In genomic region chr1:210400043-210400840, GRCh38 we compare ENCODE assay signal across 8 cellular contexts.
DNase-seq lines count a peak whose midpoint lies in the region; ATAC-seq and TF ChIP-seq lines count a peak whose summit lies in the region.

No MANE protein-coding gene starts in this region.

- POLR2A ChIA-PET in CD4-positive, alpha-beta memory T cell (lab: Charles Lee; ENCODE audit: partially characterized antibody), result interaction anchor here (1.8 kb wide), 1 partner anchor 26 kb away, joined by 5 read pairs; no protein-coding TSS in a partner anchor

- TF ChIP-seq CTCF in colonic mucosa (IDR thresholded peaks at IDR 0.05), result peak; percentile 66
- peak; percentile 75 for TF ChIP-seq CTCF in lower lobe of right lung (IDR thresholded peaks at IDR 0.05)

- peak overlapping the region in 6 of 8 donors; percentile 14 to 78 (median 70) for H3K4me3 Mint-ChIP-seq in CD4-positive, alpha-beta memory T cell
- peak overlapping the region in 1 of 2 donors; percentile 20 for H3K4me3 Mint-ChIP-seq in stimulated activated naive B cell treated with anti-CD40 and anti-IgM and Interleukin-4, amounts not matched to agents 10 μg/mL and 1 μg/mL and 100 μg/mL, for 72 hours

- peaks cover 0 to 2% (median 0%) of the 10 kb centered on the region in 8 donors for H3K9me3 Mint-ChIP-seq in CD4-positive, alpha-beta memory T cell
- H3K9me3 Mint-ChIP-seq in stimulated activated naive B cell treated with anti-CD40 and anti-IgM and Interleukin-4, amounts not matched to agents 10 μg/mL and 1 μg/mL and 100 μg/mL, for 72 hours, result peaks cover 0 to 2% of the 10 kb centered on the region in 2 donors

- H3K9me3 ChIP-seq in CD4-positive, alpha-beta memory T cell (ENCODE audit: control insufficient read depth in 1 of 2, low read length in 2 of 2), result no peaks in the 10 kb centered on the region
- no peaks in the 10 kb centered on the region for H3K9me3 ChIP-seq in colonic mucosa
- no peaks in the 10 kb centered on the region for H3K9me3 ChIP-seq in lower lobe of right lung

- peak overlapping the region; percentile 70 to 91 (median 85) for H3K27ac Mint-ChIP-seq in CD4-positive, alpha-beta memory T cell
- H3K27ac Mint-ChIP-seq in stimulated activated naive B cell treated with anti-CD40 and anti-IgM and Interleukin-4, amounts not matched to agents 10 μg/mL and 1 μg/mL and 100 μg/mL, for 72 hours, result peak overlapping the region; percentile 76

- ATAC-seq in GM19043 (IDR thresholded peaks at IDR 0.05; ENCODE audit: low read depth, unreplicated experiment) (peak; percentile 96), HG03139 (IDR thresholded peaks at IDR 0.05; ENCODE audit: unreplicated experiment) (peak; percentile 94), lower lobe of right lung (peak; percentile 89 to 92)
- peak; percentile 40 to 42 for ATAC-seq in activated CD4-positive, CD25-positive, alpha-beta regulatory T cell treated with anti-CD3 and anti-CD28 coated beads, Interleukin-2, amount 50 U/mL, for 24 hours
- peak; percentile 82 to 83 for ATAC-seq in stimulated activated naive B cell treated with anti-CD40 and anti-IgM and Interleukin-4, amounts not matched to agents 10 μg/mL and 1 μg/mL and 100 μg/mL, for 72 hours (replicated peaks)

- intact Hi-C loops in CD4-positive, alpha-beta memory T cell (cut with micrococcal nuclease), result loop anchor here (1.0 kb wide), 2 partner anchors 26 to 39 kb away; no protein-coding TSS in a partner anchor
- intact Hi-C loops in colonic mucosa (cut with DNase I), result loop anchor here (5.0 to 10.0 kb wide), 3 partner anchors 88 to 258 kb away; no protein-coding TSS in a partner anchor
- intact Hi-C loops in lower lobe of right lung (cut with DNase I), result no loop called here

- no peaks in the 10 kb centered on the region for H3K27me3 ChIP-seq in CD4-positive, alpha-beta memory T cell (ENCODE audit: insufficient read depth, low read length)
- no peaks in the 10 kb centered on the region for H3K27me3 ChIP-seq in colonic mucosa
- no peaks in the 10 kb centered on the region for H3K27me3 ChIP-seq in lower lobe of right lung (ENCODE audit: low read depth)

- DNase-seq in CD4-positive, alpha-beta memory T cell, result peak; percentile 45 to 57 (median 46)
- DNase-seq in NCI-H2227 (lab: John Stamatoyannopoulos, UW; ENCODE audit: unreplicated experiment), result peak; percentile 73
- peak; percentile 56 for DNase-seq in colonic mucosa
- DNase-seq in lower lobe of right lung, result no peak
- peak; percentile 26 for DNase-seq in stimulated activated naive B cell treated with anti-CD40 and anti-IgM and Interleukin-4, amounts not matched to agents 10 μg/mL and 1 μg/mL and 100 μg/mL, for 72 hours

- peaks cover 3 to 11% of the 10 kb centered on the region in 2 donors for H3K36me3 Mint-ChIP-seq in CD4-positive, alpha-beta memory T cell
- H3K36me3 Mint-ChIP-seq in stimulated activated naive B cell treated with anti-CD40 and anti-IgM and Interleukin-4, amounts not matched to agents 10 μg/mL and 1 μg/mL and 100 μg/mL, for 72 hours, result peaks cover 0 to 3% of the 10 kb centered on the region in 2 donors

- no peak overlapping the region for H3K27ac ChIP-seq in CD4-positive, alpha-beta memory T cell (ENCODE audit: low read depth, low read length)
- no peak overlapping the region for H3K27ac ChIP-seq in colonic mucosa
- no peak overlapping the region for H3K27ac ChIP-seq in lower lobe of right lung

- no peak overlapping the region for H3K9ac ChIP-seq in colonic mucosa (ENCODE audit: low read depth in 2 of 2, low read length in 2 of 2)

- H3K4me3 ChIP-seq in CD4-positive, alpha-beta memory T cell (ENCODE audit: low read length in 2 of 2), result no peak overlapping the region
- no peak overlapping the region for H3K4me3 ChIP-seq in colonic mucosa
- H3K4me3 ChIP-seq in lower lobe of right lung, result no peak overlapping the region

- H3K4me1 Mint-ChIP-seq in CD4-positive, alpha-beta memory T cell, result peaks cover 19 to 29% (median 23%) of the 10 kb centered on the region in 4 donors
- peaks cover 11 to 13% of the 10 kb centered on the region in 2 donors for H3K4me1 Mint-ChIP-seq in stimulated activated naive B cell treated with anti-CD40 and anti-IgM and Interleukin-4, amounts not matched to agents 10 μg/mL and 1 μg/mL and 100 μg/mL, for 72 hours

- H3K4me1 ChIP-seq in CD4-positive, alpha-beta memory T cell (ENCODE audit: insufficient read depth, low read length), result peaks cover 16% of the 10 kb centered on the region
- H3K4me1 ChIP-seq in colonic mucosa (no peaks in the 10 kb centered on the region), lower lobe of right lung (no peaks in the 10 kb centered on the region)

- H3K27me3 Mint-ChIP-seq in CD4-positive, alpha-beta memory T cell, result peaks cover 0 to 2% of the 10 kb centered on the region in 2 donors
- H3K27me3 Mint-ChIP-seq in stimulated activated naive B cell treated with anti-CD40 and anti-IgM and Interleukin-4, amounts not matched to agents 10 μg/mL and 1 μg/mL and 100 μg/mL, for 72 hours, result no peaks in the 10 kb centered on the region

- H3K36me3 ChIP-seq in CD4-positive, alpha-beta memory T cell (ENCODE audit: insufficient read depth, low read length), result no peaks in the 10 kb centered on the region
- H3K36me3 ChIP-seq in colonic mucosa (no peaks in the 10 kb centered on the region), lower lobe of right lung (no peaks in the 10 kb centered on the region)

- CTCF ChIA-PET in CD4-positive, alpha-beta memory T cell (lab: Charles Lee; ENCODE audit: partially characterized antibody), result interaction anchor here (0.7 to 3.8 kb wide), 17 partner anchors 9 to 734 kb away, joined by 3 to 25 read pairs (median 4); partner anchors contain the start of gene KCNH1

Comparison
In these comparisons a context has a peak if more than half of its experiments do, and no peak if none do; other contexts are left out.
1. ATAC-seq: peak in every context shown above with its lines; median percentile 96 in GM19043; 94 in HG03139; 90 in lower lobe of right lung; 82 in stimulated activated naive B cell treated with anti-CD40 and anti-IgM and Interleukin-4, amounts not matched to agents 10 μg/mL and 1 μg/mL and 100 μg/mL, for 72 hours; 41 in activated CD4-positive, CD25-positive, alpha-beta regulatory T cell treated with anti-CD3 and anti-CD28 coated beads, Interleukin-2, amount 50 U/mL, for 24 hours.